Comparison of ENCODE assay signal across 26 cellular contexts in the genomic region with DNA sequence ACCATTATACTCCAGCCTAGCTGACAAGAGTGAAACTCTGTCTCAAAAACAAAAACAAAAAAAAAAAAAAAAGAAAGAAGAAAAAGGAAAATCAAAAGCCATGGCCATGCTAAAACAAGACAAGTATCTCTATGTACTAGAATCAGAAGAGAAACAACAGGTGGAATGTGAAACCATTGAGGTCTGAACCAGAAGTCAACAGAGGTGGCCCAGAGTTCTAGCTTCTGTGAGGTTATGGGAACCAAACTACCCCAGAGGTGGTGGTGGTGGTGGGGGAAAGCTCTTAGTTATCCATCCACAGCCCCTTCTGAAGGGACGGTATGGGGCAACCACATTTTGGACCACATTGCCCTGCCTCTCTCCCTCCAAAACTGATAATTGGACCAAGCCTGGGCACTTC. TPM values are rescaled to one million over a fixed set of nuclear protein-coding genes. Genes with fewer than 3 reads are reported as not detected.
DNase-seq lines count a peak whose midpoint lies in the region; ATAC-seq, FAIRE-seq and TF ChIP-seq lines count a peak whose summit lies in the region.
"Had no signal": no experiment of that assay in that cellular context is flagged by ENCODE, and none has a peak within 500 bp of the region (broad histone marks: within the 10 kb centered on the region; RNA-seq: fewer than 3 reads in every experiment).

No MANE protein-coding gene starts in this region.

- no peak overlapping the region for H3K4me3 ChIP-seq in GM12865 (ENCODE audit: low read depth, low read length)
- no peak overlapping the region for H3K4me3 ChIP-seq in HEK293 (ENCODE audit: low read depth, low read length)
- no peak overlapping the region for H3K4me3 ChIP-seq in MM.1S (ENCODE audit: low read length)
- H3K4me3 ChIP-seq in K562, result no peak overlapping the region
- no peak overlapping the region for H3K4me3 ChIP-seq in dorsolateral prefrontal cortex
- no peak overlapping the region for H3K4me3 ChIP-seq in testis
- H3K4me3 ChIP-seq: BLaER1, GM23248 had no signal

- H3K9me2 ChIP-seq in MM.1S (replicated peaks; ENCODE audit: insufficient read depth, low read length), result no peaks in the 10 kb centered on the region

- intact Hi-C loops in K562 (cut with micrococcal nuclease), result no loop called here
- intact Hi-C loops in dorsolateral prefrontal cortex (cut with DNase I), result no loop called here
- intact Hi-C loops in testis (cut with DNase I; ENCODE audit: low total_unique reads), result no loop called here

- H3K9me3 ChIP-seq in HEK293 (ENCODE audit: control insufficient read depth, insufficient read depth, low read depth, low read length), result no peaks in the 10 kb centered on the region
- no peaks in the 10 kb centered on the region for H3K9me3 ChIP-seq in MM.1S (replicated peaks; ENCODE audit: insufficient read depth, low read length)
- 0 out of 2 replicates have a peak, but pooled peaks cover 6% of the 10 kb centered on the region for H3K9me3 ChIP-seq in K562 (replicated peaks; ENCODE audit: control insufficient read depth, insufficient read depth, low read depth, low read length)
- no peaks in the 10 kb centered on the region for H3K9me3 ChIP-seq in testis
- H3K9me3 ChIP-seq: BLaER1, Caco-2 had no signal

- no TSS peak for BruUV-seq in K562 (replicated peaks; lab: Mats Ljungman, UMichigan)

- TF ChIP-seq POLR2A in K562 (conservative IDR thresholded peaks at IDR 0.05), result no peak
- TF ChIP-seq POLR2A in testis (IDR thresholded peaks at IDR 0.05), result no peak

- POLR2A ChIA-PET in HEK293 (lab: Yijun Ruan, JAX), result no interaction called here
- POLR2A ChIA-PET in K562 (lab: Yijun Ruan, JAX), result interaction anchor here (1.6 kb wide), 1 partner anchor 31 kb away, joined by 4 read pairs; no protein-coding TSS in a partner anchor

- no peak overlapping the region for H3K27ac ChIP-seq in HEK293 (ENCODE audit: extremely low read depth, low read depth, low read length)
- H3K27ac ChIP-seq in MM.1S (ENCODE audit: low read length), result no peak overlapping the region
- H3K27ac ChIP-seq in K562 (ENCODE audit: extremely low read depth, low read depth, low read length), result no peak overlapping the region
- no peak overlapping the region for H3K27ac ChIP-seq in dorsolateral prefrontal cortex
- H3K27ac ChIP-seq in testis, result no peak overlapping the region
- H3K27ac ChIP-seq: 22Rv1, BLaER1, C4-2B, GM23248 had no signal

- in situ Hi-C loops in K562 (cut with MboI), result no loop called here

- FAIRE-seq in K562 (lab: Jason Lieb, UNC), result no peak
- FAIRE-seq: A204.1, G401.6, GM12891, GM19239, H1 had no signal

- no peaks in the 10 kb centered on the region for H3K27me3 ChIP-seq in MM.1S (replicated peaks; ENCODE audit: insufficient read depth, low read length)
- H3K27me3 ChIP-seq in K562 (ENCODE audit: control insufficient read depth in 2 of 2, insufficient read depth in 2 of 2, low read length in 2 of 2), result no peaks in the 10 kb centered on the region
- H3K27me3 ChIP-seq in dorsolateral prefrontal cortex, result no peaks in the 10 kb centered on the region
- H3K27me3 ChIP-seq in testis, result no peaks in the 10 kb centered on the region
- H3K27me3 ChIP-seq: BLaER1 had no signal

- 89% methylated on average over 1 of the region's 1 CpG for WGBS in K562 (ENCODE audit: insufficient coverage, low coverage, missing lambda C conversion rate)
- WGBS in testis, 2 donors, result 78 to 92% methylated on average over 1 of the region's 1 CpG

- no peak for TF ChIP-seq EP300 in K562 (IDR thresholded peaks at IDR 0.05; ENCODE audit: low read length)

- no peak for TF ChIP-seq CTCF in GM12865 (IDR thresholded peaks at IDR 0.05; ENCODE audit: insufficient read depth, low read depth, low read length, missing control alignments)
- no peak for TF ChIP-seq CTCF in HEK293 (tag by site-specific recombination; IDR thresholded peaks at IDR 0.05)
- no peak for TF ChIP-seq CTCF in MM.1S (IDR thresholded peaks at IDR 0.05; ENCODE audit: low read length)
- TF ChIP-seq CTCF in K562 (IDR thresholded peaks at IDR 0.05 in 2 of 3, conservative IDR thresholded peaks at IDR 0.05 in 1 of 3; ENCODE audit: insufficient read depth in 2 of 3, low read depth in 1 of 3, low read length in 3 of 3), result no peak
- TF ChIP-seq CTCF in dorsolateral prefrontal cortex (IDR thresholded peaks at IDR 0.05 in 54 of 56, conservative IDR thresholded peaks at IDR 0.05 in 2 of 56; ENCODE audit: low read depth in 1 of 56, partially characterized antibody in 56 of 56), result no peak
- no peak for TF ChIP-seq CTCF in testis (IDR thresholded peaks at IDR 0.05)

- H2AFZ ChIP-seq in MM.1S (ENCODE audit: low read length) (no peak overlapping the region), K562 (ENCODE audit: low read depth, low read length) (0 out of 2 replicates have a peak overlapping the region, but pooled peaks have one; percentile 18)
- H2AFZ ChIP-seq: GM23248 had no signal

- no peaks in the 10 kb centered on the region for H4K20me1 ChIP-seq in MM.1S (ENCODE audit: insufficient read depth, low read length)
- no peaks in the 10 kb centered on the region for H4K20me1 ChIP-seq in K562 (replicated peaks; ENCODE audit: control insufficient read depth, insufficient read depth, low read length)
- H4K20me1 ChIP-seq: BLaER1 had no signal

- H3K36me3 ChIP-seq in HEK293 (ENCODE audit: control insufficient read depth in 2 of 2, insufficient read depth in 1 of 2, low read length in 2 of 2) (no peaks in the 10 kb centered on the region), MM.1S (replicated peaks; ENCODE audit: insufficient read depth, low read length) (no peaks in the 10 kb centered on the region), K562 (ENCODE audit: control insufficient read depth, insufficient read depth, low read length) (no peaks in the 10 kb centered on the region), testis (ENCODE audit: low read depth, missing control alignments) (no peaks in the 10 kb centered on the region)
- H3K36me3 ChIP-seq: BLaER1 had no signal

- H3K9ac ChIP-seq in MM.1S (ENCODE audit: low read length), result no peak overlapping the region
- no peak overlapping the region for H3K9ac ChIP-seq in K562 (ENCODE audit: insufficient read depth in 1 of 2, low read depth in 2 of 2, low read length in 2 of 2)
- H3K9ac ChIP-seq: BLaER1, GM23248 had no signal

- TF ChIP-seq RAD21 in K562 (CRISPR knock-in tag; conservative IDR thresholded peaks at IDR 0.05 in 1 of 2, IDR thresholded peaks at IDR 0.05 in 1 of 2), result no peak

- H3K79me2 ChIP-seq in MM.1S (ENCODE audit: low read length), result no peaks in the 10 kb centered on the region
- H3K79me2 ChIP-seq in K562 (ENCODE audit: control insufficient read depth, insufficient read depth, low read length), result no peaks in the 10 kb centered on the region

- CTCF ChIA-PET in HEK293 (lab: Yijun Ruan, JAX), result interaction anchor here (0.6 to 0.9 kb wide), 2 partner anchors 52 to 390 kb away, joined by 3 read pairs; no protein-coding TSS in a partner anchor
- CTCF ChIA-PET in K562 (lab: Yijun Ruan, JAX; ENCODE audit: low intra/inter-chr PET ratio), result no interaction called here

- H3F3A ChIP-seq in MM.1S (ENCODE audit: insufficient read depth, low read length), result no peaks in the 10 kb centered on the region

- H3K9me1 ChIP-seq in K562 (ENCODE audit: control insufficient read depth, insufficient read depth, low read length), result no peaks in the 10 kb centered on the region

- DNase-seq in GM12865 (ENCODE audit: low read depth) (peak; percentile 71), MM.1S (peak; percentile 35), K562 (ENCODE audit: extremely low read depth in 1 of 4, low spot score in 3 of 4) (no peak), dorsolateral prefrontal cortex (no peak), testis (no peak)
- DNase-seq: Caco-2; CD4-positive, CD25-positive, alpha-beta regulatory T cell; CD8-positive, alpha-beta T cell; DMS153; DND-41; GM23248; H7; HCEC 1CT had no signal

- ATAC-seq in K562 (no peak), HG03045 (IDR thresholded peaks at IDR 0.05; ENCODE audit: unreplicated experiment) (no peak), HG02588 (IDR thresholded peaks at IDR 0.05; ENCODE audit: unreplicated experiment) (no peak)
- ATAC-seq: CD8-positive, alpha-beta T cell had no signal

- H3K4me2 ChIP-seq in MM.1S (ENCODE audit: low read depth, low read length) (no peak overlapping the region), K562 (ENCODE audit: insufficient read depth, low read length) (no peak overlapping the region)
- H3K4me2 ChIP-seq: BLaER1 had no signal

- no peaks in the 10 kb centered on the region for H3K4me1 ChIP-seq in HEK293 (ENCODE audit: control insufficient read depth, insufficient read depth, low read length)
- H3K4me1 ChIP-seq in MM.1S (ENCODE audit: low read length), result no peaks in the 10 kb centered on the region
- peaks cover 7 to 31% of the 10 kb centered on the region in 2 experiments for H3K4me1 ChIP-seq in K562 (replicated peaks in 1 of 2; ENCODE audit: control insufficient read depth in 2 of 2, insufficient read depth in 2 of 2, low read length in 2 of 2)
- no peaks in the 10 kb centered on the region for H3K4me1 ChIP-seq in testis
- H3K4me1 ChIP-seq: BLaER1, Caco-2 had no signal

TF ChIP-seq in HEK293, 187 proteins besides CTCF, POLR2A, EP300 and RAD21:
- no peak for TF ChIP-seq ZNF433 (tag by site-specific recombination; IDR thresholded peaks at IDR 0.05; ENCODE audit: low read depth)
- TF ChIP-seq SCRT2 (tag by site-specific recombination; IDR thresholded peaks at IDR 0.05), result 0 out of 2 replicates have a peak, but pooled peaks have one; percentile 44

RNA-seq across cellular contexts. Expression of gene ZNF366, which starts 59.5 kb away (rescaled TPM):
- total RNA-seq in K562 (2011; cell fraction: chromatin; rRNA removed; ENCODE audit: low replicate concordance), result not detected in 2 replicates
- total RNA-seq in K562 (2011; cell fraction: nucleolus; rRNA removed), result not detected in 2 replicates
- total RNA-seq in K562 (2011; cell fraction: nucleoplasm; rRNA removed), result not detected in 2 replicates
- total RNA-seq in K562 (2014; rRNA removed), result not detected in 2 replicates
- not detected in 2 replicates for total RNA-seq in K562 (2014; rRNA removed; fragmentation: Illumina TruSeq; extraction: Trizol)
- total RNA-seq in K562 (2015; rRNA removed; fragmentation: Illumina TruSeq; extraction: Trizol), result not detected in 2 replicates
- total RNA-seq in K562 (2021), result not detected in 2 replicates
- not detected in 2 replicates for polyA plus RNA-seq in K562 (2011; rRNA removed)
- polyA plus RNA-seq in K562 (2011; cell fraction: cytosol; rRNA removed), result not detected in 2 replicates
- polyA plus RNA-seq in K562 (2011; cell fraction: nucleus; rRNA removed), result not detected in 2 replicates
- not detected in 2 replicates for polyA plus RNA-seq in K562 (2012)
- polyA plus RNA-seq in K562 (2014; fragmentation: Illumina TruSeq; extraction: Trizol), result not detected in 2 replicates
- polyA plus RNA-seq in K562 (2014; fragmentation: Nextera tagmentation; extraction: Ambion mirVana), result not detected
- polyA plus RNA-seq in K562 (2014; rRNA removed), result not detected in 2 replicates
- not detected in 2 replicates for polyA minus RNA-seq in K562 (2011; rRNA and poly(A)+ RNA removed)
- not detected in 2 replicates for polyA minus RNA-seq in K562 (2011; cell fraction: cytosol; rRNA and poly(A)+ RNA removed)
- not detected in 2 replicates for polyA minus RNA-seq in K562 (2011; cell fraction: nucleus; rRNA and poly(A)+ RNA removed)
- total RNA-seq in dorsolateral prefrontal cortex, result 10 to 100 TPM in 1 of 120 experiments, 1 to 10 TPM in 118, under 1 TPM in 1; 0.42 to 10.1 (median 3.9) TPM
- 1 to 10 TPM; 1.4 to 2.2 TPM for total RNA-seq in testis
- polyA plus RNA-seq in testis (ENCODE audit: insufficient read depth, low read depth, low replicate concordance), result 0.96 TPM
- total RNA-seq: B cell; Caco-2; CD4-positive, CD25-positive, alpha-beta regulatory T cell; CD8-positive, alpha-beta T cell; GM23248; H1; H7 had no signal
- polyA plus RNA-seq: AG04450; CD4-positive, CD25-positive, alpha-beta regulatory T cell; GM23248; H1 had no signal

Comparison
In these comparisons a context has a peak if more than half of its experiments do, and no peak if none do; other contexts are left out.
1. DNase-seq: peak in GM12865 (single experiment) and MM.1S (single experiment); none in K562 (0 of 4), dorsolateral prefrontal cortex (0 of 10) and testis (single experiment).